13 cellular contexts compared by ENCODE assay signal in genomic region chr4:39732728-39733127, GRCh38. TPM values are rescaled to one million over a fixed set of nuclear protein-coding genes. Genes with fewer than 3 reads are reported as not detected.
A peak's percentile ranks its signal among the peaks of the same experiment; 100 is the strongest.
DNase-seq lines count a peak whose midpoint lies in the region; ATAC-seq, FAIRE-seq and TF ChIP-seq lines count a peak whose summit lies in the region.
"Had no signal": no experiment of that assay in that cellular context is flagged by ENCODE, and none has a peak within 500 bp of the region (broad histone marks: within the 10 kb centered on the region; RNA-seq: fewer than 3 reads in every experiment).

No MANE protein-coding gene starts in this region.

- H3K27me3 Mint-ChIP-seq in nephron progenitor cell (ENCODE audit: low read depth, poor library complexity) (no peaks in the 10 kb centered on the region), type B pancreatic cell (no peaks in the 10 kb centered on the region)

- no peak for ATAC-seq in HG02973 (IDR thresholded peaks at IDR 0.05; ENCODE audit: unreplicated experiment)

- peaks cover 21% of the 10 kb centered on the region for H3K4me1 Mint-ChIP-seq in nephron progenitor cell
- H3K4me1 Mint-ChIP-seq in type B pancreatic cell (ENCODE audit: unreplicated experiment): peaks cover 7% of the 10 kb centered on the region

- no peak overlapping the region for H3K4me3 ChIP-seq in bronchial epithelial cell (ENCODE audit: low read depth, low read length)
- H3K4me3 ChIP-seq: right atrium auricular region had no signal

- peaks cover 1% of the 10 kb centered on the region for H3K36me3 ChIP-seq in bronchial epithelial cell (ENCODE audit: control insufficient read depth, insufficient read depth, low read length)
- H3K36me3 ChIP-seq: right atrium auricular region had no signal

- TF ChIP-seq CTCF in bronchial epithelial cell (IDR thresholded peaks at IDR 0.05; ENCODE audit: insufficient read depth, low read length, severe bottlenecking) (no peak), nephron progenitor cell (IDR thresholded peaks at IDR 0.05) (no peak), type B pancreatic cell (conservative IDR thresholded peaks at IDR 0.05) (no peak), GM10266 (IDR thresholded peaks at IDR 0.05; ENCODE audit: control insufficient read depth, insufficient read depth, low read depth, missing control alignments) (no peak)

- H3K9me3 Mint-ChIP-seq in nephron progenitor cell (no peaks in the 10 kb centered on the region), type B pancreatic cell (no peaks in the 10 kb centered on the region)

- H3K4me3 Mint-ChIP-seq in nephron progenitor cell: no peak overlapping the region
- no peak overlapping the region for H3K4me3 Mint-ChIP-seq in type B pancreatic cell

- DNase-seq in Daoy (ENCODE audit: low read depth): peak; percentile 82
- peak; percentile 95 for DNase-seq in LHCN-M2 (ENCODE audit: low read depth)
- peak; percentile 85 for DNase-seq in bronchial epithelial cell (ENCODE audit: low read depth)
- DNase-seq in nephron progenitor cell: no peak
- no peak for DNase-seq in type B pancreatic cell (ENCODE audit: extremely low spot score, unreplicated experiment)
- DNase-seq in GM10266 (ENCODE audit: extremely low spot score): no peak
- DNase-seq in DMS153 treated with DMSO at 0.1 percent for 48 hours (lab: John Stamatoyannopoulos, UW; ENCODE audit: unreplicated experiment): no peak
- DNase-seq: activated CD8-positive, alpha-beta memory T cell treated with anti-CD3 and anti-CD28 coated beads, Interleukin-2, amount 50 U/mL, for 4 hours; cortex of kidney; islet precursor cell; NCI-H146 had no signal

- H3K27me3 ChIP-seq in bronchial epithelial cell (ENCODE audit: control insufficient read depth, insufficient read depth, low read length): no peaks in the 10 kb centered on the region
- H3K27me3 ChIP-seq: right atrium auricular region had no signal

- H3K36me3 Mint-ChIP-seq in nephron progenitor cell (ENCODE audit: low read depth): peaks cover 43% of the 10 kb centered on the region
- peaks cover 3% of the 10 kb centered on the region for H3K36me3 Mint-ChIP-seq in type B pancreatic cell

- FAIRE-seq in bronchial epithelial cell (lab: Jason Lieb, UNC): no peak

- H3K27ac Mint-ChIP-seq in nephron progenitor cell: peak overlapping the region; percentile 90
- no peak overlapping the region for H3K27ac Mint-ChIP-seq in type B pancreatic cell

RNA-seq across cellular contexts. Expression of gene UBE2K, which starts 34.8 kb away (rescaled TPM):
- total RNA-seq in Daoy (2014; rRNA removed; shearing (Covaris generic)): 20.2 and 20.4 TPM in 2 replicates
- total RNA-seq in LHCN-M2 (2014; rRNA removed) (13.7 and 23.1 TPM in 2 replicates), bronchial epithelial cell (19.0 and 27.3 TPM in 2 replicates), type B pancreatic cell (ENCODE audit: low replicate concordance) (87.7 and 88.6 TPM in 2 replicates)
- 118 TPM for polyA plus RNA-seq in LHCN-M2 (2012)

Comparison
In these comparisons a context has a peak if more than half of its experiments do, and no peak if none do; other contexts are left out.
1. DNase-seq: peak in Daoy (single experiment), LHCN-M2 (single experiment) and bronchial epithelial cell (single experiment); none in nephron progenitor cell (single experiment), type B pancreatic cell (single experiment), GM10266 (single experiment) and DMS153 treated with DMSO at 0.1 percent for 48 hours (single experiment).